ENCODE assay signal across 8 cellular contexts in genomic region chr19:5029596-5029995, GRCh38.
A peak's percentile ranks its signal among the peaks of the same experiment; 100 is the strongest.
DNase-seq lines count a peak whose midpoint lies in the region; ATAC-seq and TF ChIP-seq lines count a peak whose summit lies in the region.
"Not testable (repeated sequence)": the region's sequence is repeated elsewhere in the genome, so short reads cannot be mapped to it uniquely, and the experiment has no call there.

No MANE protein-coding gene starts in this region.

- intact Hi-C loops in HCT116 (cut with micrococcal nuclease) = not testable (repeated sequence)

- not testable (repeated sequence) for TF ChIP-seq POLR2A in HCT116 (IDR thresholded peaks at IDR 0.05; ENCODE audit: borderline replicate concordance, extremely low read depth, insufficient read depth, insufficient read length)

- CTCF ChIA-PET in HCT116 (lab: Charles Lee) = interaction anchor here (1.3 to 3.9 kb wide), 4 partner anchors 15 to 220 kb away, joined by 4 to 117 read pairs (median 28); partner anchors contain the start of gene PLIN3

- H3K9me2 ChIP-seq in HCT116 (ENCODE audit: insufficient read depth) = not testable (repeated sequence)

- not testable (repeated sequence) for BruUV-seq in HCT116 (replicated peaks; lab: Mats Ljungman, UMichigan)

- H2AFZ ChIP-seq in HCT116 (ENCODE audit: low read depth, low read length, poor library complexity, severe bottlenecking) = not testable (repeated sequence)

- RAD21 ChIA-PET in HCT116 (lab: Charles Lee; ENCODE audit: low non-redundant PET in 1 of 2, low total read pairs in 2 of 2, uncharacterized antibody in 2 of 2, unreplicated experiment in 2 of 2) = interaction anchor here in 1 of 2 experiments (2.4 kb wide), 1 partner anchor 220 kb away, joined by 40 read pairs; no protein-coding TSS in a partner anchor

- peak overlapping the region; percentile 29 for H3K27ac ChIP-seq in C4-2B
- H3K27ac ChIP-seq in HCT116 (ENCODE audit: low read depth, low read length) = not testable (repeated sequence)

- ATAC-seq in HCT116 = peak; percentile 76

- DNase-seq in HCT116 (ENCODE audit: low read depth, low spot score) = peak; percentile 40
- peak; percentile 13 for DNase-seq in NCI-H446 treated with DMSO at 0.1 percent for 48 hours (lab: John Stamatoyannopoulos, UW)
- DNase-seq in UCSD-AML1 (lab: John Stamatoyannopoulos, UW; ENCODE audit: unreplicated experiment) = peak; percentile 50
- peak; percentile 13 to 55 (median 39) for DNase-seq in activated naive CD4-positive, alpha-beta T cell (lab: John Stamatoyannopoulos, UW)
- DNase-seq in fibroblast of peridontal ligament (ENCODE audit: extremely low read depth) = peak; percentile 39
- peak; percentile 55 for DNase-seq in myocyte (ENCODE audit: low read depth)
- peak; percentile 21 for DNase-seq in stimulated activated CD8-positive, alpha-beta memory T cell treated with anti-CD3 and anti-CD28 coated beads, Interleukin-12 subunit alpha, Interleukin-12 subunit beta, amount 100 ng/mL, for 4 hours (ENCODE audit: low read depth)

- H3K9me3 ChIP-seq in HCT116 (ENCODE audit: control insufficient read depth in 1 of 2, insufficient read depth in 1 of 2, low read depth in 1 of 2, low read length in 2 of 2) = not testable (repeated sequence)

- not testable (repeated sequence) for H3K27me3 ChIP-seq in HCT116 (ENCODE audit: insufficient read depth, low read length)

- TF ChIP-seq RAD21 in HCT116 (IDR thresholded peaks at IDR 0.05; ENCODE audit: low read depth) = not testable (repeated sequence)

- H3K4me2 ChIP-seq in HCT116 (ENCODE audit: low read length) = not testable (repeated sequence)

- H3K79me2 ChIP-seq in HCT116 (ENCODE audit: insufficient read depth, low read length) = peaks cover 19% of the 10 kb centered on the region; the same call in 1 of the 2 replicates

- H3K9ac ChIP-seq in HCT116 (ENCODE audit: low read length) = not testable (repeated sequence)

- H3K4me1 ChIP-seq in HCT116 (ENCODE audit: control insufficient read depth in 1 of 2, insufficient read depth in 2 of 2, low read length in 2 of 2) = peaks cover 3 to 30% of the 10 kb centered on the region in 2 experiments

- POLR2A ChIA-PET in HCT116 (lab: Charles Lee) = not testable (repeated sequence)

- H3K36me3 ChIP-seq in HCT116 (ENCODE audit: control insufficient read depth in 1 of 2, insufficient read depth in 2 of 2, low read length in 2 of 2) = not testable (repeated sequence)

- H4K20me1 ChIP-seq in HCT116 (ENCODE audit: insufficient read depth) = not testable (repeated sequence)

- TF ChIP-seq CTCF in C4-2B (conservative IDR thresholded peaks at IDR 0.05) (peak; percentile 81), HCT116 (IDR thresholded peaks at IDR 0.05 in 2 of 3, conservative IDR thresholded peaks at IDR 0.05 in 1 of 3; ENCODE audit: borderline replicate concordance in 1 of 3, insufficient read depth in 1 of 3, low read depth in 2 of 3, low read length in 2 of 3) (peak; percentile 65 to 76 (median 68); a peak in 5 of 6 replicates)

- not testable (repeated sequence) for H3K4me3 ChIP-seq in HCT116 (replicated peaks in 1 of 2; ENCODE audit: low read depth in 1 of 2, low read length in 2 of 2)
